In genomic region chr6:91376686-91377085, GRCh38 we compare ENCODE assay signal across 17 cellular contexts.
DNase-seq lines count a peak whose midpoint lies in the region.
"Had no signal": no experiment of that assay in that cellular context is flagged by ENCODE, and none has a peak within 500 bp of the region (broad histone marks: within the 10 kb centered on the region; RNA-seq: fewer than 3 reads in every experiment).

No MANE protein-coding gene starts in this region.

- DNase-seq in DMS153 treated with DMSO at 0.1 percent for 48 hours (lab: John Stamatoyannopoulos, UW; ENCODE audit: unreplicated experiment) (peak; percentile 91), NCI-H1417 treated with DMSO at 0.1 percent for 48 hours (lab: John Stamatoyannopoulos, UW) (peak; percentile 27), NCI-H748 (lab: John Stamatoyannopoulos, UW; ENCODE audit: unreplicated experiment) (peak; percentile 72), mucosa of gallbladder (ENCODE audit: low spot score) (peak; percentile 63), OCI-M2 (lab: John Stamatoyannopoulos, UW; ENCODE audit: unreplicated experiment) (no peak), SW480 (ENCODE audit: low spot score) (no peak)
- no peak for DNase-seq in CD4-positive, alpha-beta memory T cell
- DNase-seq in activated naive CD4-positive, alpha-beta T cell treated with anti-CD3 and anti-CD28 coated beads, Interleukin-2, amount 10 ng/mL, durations not matched to agents 7 days and 5 days = no peak
- DNase-seq: activated CD4-positive, alpha-beta T cell treated with anti-CD3 and anti-CD28 coated beads for 4 hours; adrenal gland; cortex of kidney; DMS53; midbrain; NCI-H774; stimulated activated naive B cell treated with anti-CD40 and anti-IgM and Interleukin-4, amounts not matched to agents 10 μg/mL and 1 μg/mL and 100 μg/mL, for 72 hours had no signal

- no peaks in the 10 kb centered on the region for H3K27me3 ChIP-seq in CD4-positive, alpha-beta memory T cell (ENCODE audit: insufficient read depth, low read length)
- H3K27me3 ChIP-seq: adrenal gland had no signal

- H3K9me3 Mint-ChIP-seq in CD4-positive, alpha-beta memory T cell = peaks cover 0 to 8% (median 2%) of the 10 kb centered on the region in 8 donors
- no peaks in the 10 kb centered on the region for H3K9me3 Mint-ChIP-seq in activated naive CD4-positive, alpha-beta T cell treated with anti-CD3 and anti-CD28 coated beads, Interleukin-2, amount 10 ng/mL, durations not matched to agents 7 days and 5 days
- H3K9me3 Mint-ChIP-seq: stimulated activated naive B cell treated with anti-CD40 and anti-IgM and Interleukin-4, amounts not matched to agents 10 μg/mL and 1 μg/mL and 100 μg/mL, for 72 hours; T-helper 2 cell treated with Interferon-gamma antibody and Interleukin-4, amounts not matched to agents 5 μg/mL and 100 μg/mL, for 36 hours had no signal

- H3K27ac ChIP-seq in CD4-positive, alpha-beta memory T cell (ENCODE audit: low read depth, low read length) = no peak overlapping the region
- H3K27ac ChIP-seq: adrenal gland, RWPE1 had no signal

- intact Hi-C loops in CD4-positive, alpha-beta memory T cell (cut with micrococcal nuclease) = no loop called here

- no peaks in the 10 kb centered on the region for H3K9me3 ChIP-seq in CD4-positive, alpha-beta memory T cell (ENCODE audit: control insufficient read depth in 1 of 2, low read length in 2 of 2)
- H3K9me3 ChIP-seq: adrenal gland had no signal

- POLR2A ChIA-PET in CD4-positive, alpha-beta memory T cell (lab: Charles Lee; ENCODE audit: partially characterized antibody) = no interaction called here

- H3K27me3 Mint-ChIP-seq in CD4-positive, alpha-beta memory T cell = no peaks in the 10 kb centered on the region
- no peaks in the 10 kb centered on the region for H3K27me3 Mint-ChIP-seq in activated naive CD4-positive, alpha-beta T cell treated with anti-CD3 and anti-CD28 coated beads, Interleukin-2, amount 10 ng/mL, durations not matched to agents 7 days and 5 days
- H3K27me3 Mint-ChIP-seq: stimulated activated naive B cell treated with anti-CD40 and anti-IgM and Interleukin-4, amounts not matched to agents 10 μg/mL and 1 μg/mL and 100 μg/mL, for 72 hours had no signal

- no peak overlapping the region for H3K4me3 ChIP-seq in CD4-positive, alpha-beta memory T cell (ENCODE audit: low read length in 2 of 2)
- H3K4me3 ChIP-seq: adrenal gland had no signal

- CTCF ChIA-PET in CD4-positive, alpha-beta memory T cell (lab: Charles Lee; ENCODE audit: partially characterized antibody) = no interaction called here
- CTCF ChIA-PET in activated naive CD4-positive, alpha-beta T cell treated with anti-CD3 and anti-CD28 coated beads, Interleukin-2, amount 10 ng/mL, durations not matched to agents 7 days and 5 days (lab: Charles Lee) = no interaction called here

- no peak overlapping the region for H3K4me3 Mint-ChIP-seq in CD4-positive, alpha-beta memory T cell
- no peak overlapping the region for H3K4me3 Mint-ChIP-seq in activated naive CD4-positive, alpha-beta T cell treated with anti-CD3 and anti-CD28 coated beads, Interleukin-2, amount 10 ng/mL, durations not matched to agents 7 days and 5 days
- H3K4me3 Mint-ChIP-seq: stimulated activated naive B cell treated with anti-CD40 and anti-IgM and Interleukin-4, amounts not matched to agents 10 μg/mL and 1 μg/mL and 100 μg/mL, for 72 hours; T-helper 2 cell treated with Interferon-gamma antibody and Interleukin-4, amounts not matched to agents 5 μg/mL and 100 μg/mL, for 36 hours had no signal

- H3K36me3 ChIP-seq in CD4-positive, alpha-beta memory T cell (ENCODE audit: insufficient read depth, low read length) = no peaks in the 10 kb centered on the region
- H3K36me3 ChIP-seq: adrenal gland had no signal

- H3K27ac Mint-ChIP-seq in CD4-positive, alpha-beta memory T cell = no peak overlapping the region
- no peak overlapping the region for H3K27ac Mint-ChIP-seq in activated naive CD4-positive, alpha-beta T cell treated with anti-CD3 and anti-CD28 coated beads, Interleukin-2, amount 10 ng/mL, durations not matched to agents 7 days and 5 days
- H3K27ac Mint-ChIP-seq: stimulated activated naive B cell treated with anti-CD40 and anti-IgM and Interleukin-4, amounts not matched to agents 10 μg/mL and 1 μg/mL and 100 μg/mL, for 72 hours; T-helper 2 cell treated with Interferon-gamma antibody and Interleukin-4, amounts not matched to agents 5 μg/mL and 100 μg/mL, for 36 hours had no signal

- no peaks in the 10 kb centered on the region for H3K4me1 ChIP-seq in CD4-positive, alpha-beta memory T cell (ENCODE audit: insufficient read depth, low read length)
- H3K4me1 ChIP-seq: adrenal gland had no signal

- no peaks in the 10 kb centered on the region for H3K4me1 Mint-ChIP-seq in CD4-positive, alpha-beta memory T cell
- H3K4me1 Mint-ChIP-seq in activated naive CD4-positive, alpha-beta T cell treated with anti-CD3 and anti-CD28 coated beads, Interleukin-2, amount 10 ng/mL, durations not matched to agents 7 days and 5 days = no peaks in the 10 kb centered on the region
- H3K4me1 Mint-ChIP-seq: stimulated activated naive B cell treated with anti-CD40 and anti-IgM and Interleukin-4, amounts not matched to agents 10 μg/mL and 1 μg/mL and 100 μg/mL, for 72 hours had no signal

- H3K36me3 Mint-ChIP-seq in CD4-positive, alpha-beta memory T cell = no peaks in the 10 kb centered on the region
- H3K36me3 Mint-ChIP-seq in activated naive CD4-positive, alpha-beta T cell treated with anti-CD3 and anti-CD28 coated beads, Interleukin-2, amount 10 ng/mL, durations not matched to agents 7 days and 5 days = no peaks in the 10 kb centered on the region
- H3K36me3 Mint-ChIP-seq: stimulated activated naive B cell treated with anti-CD40 and anti-IgM and Interleukin-4, amounts not matched to agents 10 μg/mL and 1 μg/mL and 100 μg/mL, for 72 hours had no signal

Comparison
In these comparisons a context has a peak if more than half of its experiments do, and no peak if none do; other contexts are left out.
1. DNase-seq: peak in DMS153 treated with DMSO at 0.1 percent for 48 hours (single experiment), NCI-H1417 treated with DMSO at 0.1 percent for 48 hours (single experiment), NCI-H748 (single experiment) and mucosa of gallbladder (single experiment); none in CD4-positive, alpha-beta memory T cell (0 of 5), OCI-M2 (single experiment), SW480 (single experiment) and activated naive CD4-positive, alpha-beta T cell treated with anti-CD3 and anti-CD28 coated beads, Interleukin-2, amount 10 ng/mL, durations not matched to agents 7 days and 5 days (single experiment).